20 cellular contexts compared by ENCODE assay signal in genomic region chr19:8192227-8192820, GRCh38. TPM values are rescaled to one million over a fixed set of nuclear protein-coding genes. Genes with fewer than 3 reads are reported as not detected.
DNase-seq lines count a peak whose midpoint lies in the region; ATAC-seq and TF ChIP-seq lines count a peak whose summit lies in the region.
"Had no signal": no experiment of that assay in that cellular context is flagged by ENCODE, and none has a peak within 500 bp of the region (broad histone marks: within the 10 kb centered on the region; RNA-seq: fewer than 3 reads in every experiment).

No MANE protein-coding gene starts in this region.

- 45 to 57% (median 51%) methylated on average over 7 of the region's 7 CpGs for WGBS in spleen, 5 donors

- peak overlapping the region; percentile 14 for H3K27ac Mint-ChIP-seq in activated CD8-positive, alpha-beta memory T cell treated with anti-CD3 and anti-CD28 coated beads, Interleukin-2, amount 10 ng/mL, durations not matched to agents 7 days and 5 days
- peak overlapping the region; percentile 99 for H3K27ac Mint-ChIP-seq in effector memory CD8-positive, alpha-beta T cell
- no peak overlapping the region for H3K27ac Mint-ChIP-seq in Caco-2 (ENCODE audit: unreplicated experiment)

- no peak overlapping the region for H3K4me3 ChIP-seq in OCI-LY1 (ENCODE audit: low read depth, low read length, poor library complexity, severe bottlenecking)
- H3K4me3 ChIP-seq in spleen: peak overlapping the region in 1 of 8 donors; percentile 11
- no peak overlapping the region for H3K4me3 ChIP-seq in Caco-2 (ENCODE audit: low read depth, low read length)
- H3K4me3 ChIP-seq: breast epithelium, lower lobe of right lung, vagina had no signal

- DNase-seq in activated CD8-positive, alpha-beta memory T cell treated with anti-CD3 and anti-CD28 coated beads, Interleukin-2, amount 10 ng/mL, durations not matched to agents 7 days and 5 days: no peak
- DNase-seq in activated CD8-positive, alpha-beta memory T cell treated with anti-CD3 and anti-CD28 coated beads for 24 hours: no peak
- DNase-seq in effector memory CD8-positive, alpha-beta T cell: no peak
- no peak for DNase-seq in spleen
- DNase-seq in LoVo (ENCODE audit: low spot score): no peak
- no peak for DNase-seq in posterior cingulate gyrus
- DNase-seq in Caco-2: no peak
- DNase-seq: ACHN; activated CD4-positive, alpha-beta T cell treated with anti-CD3 and anti-CD28 coated beads for 48 hours; activated gamma-delta T cell treated with Interleukin-2 at 50 U/mL for 16 hours; HCEC 1CT; lower lobe of right lung; NCI-H1694 treated with DMSO at 0.1 percent for 48 hours; NCI-H510A treated with DMSO at 0.1 percent for 48 hours; stimulated activated naive CD4-positive, alpha-beta T cell had no signal

- H3K9me3 ChIP-seq in OCI-LY1 (ENCODE audit: low read length): no peaks in the 10 kb centered on the region
- H3K9me3 ChIP-seq in spleen: no peaks in the 10 kb centered on the region
- no peaks in the 10 kb centered on the region for H3K9me3 ChIP-seq in Caco-2
- H3K9me3 ChIP-seq: breast epithelium, lower lobe of right lung, vagina had no signal

- intact Hi-C loops in spleen (cut with DNase I; ENCODE audit: low total_unique reads) (no loop called here), posterior cingulate gyrus (cut with DNase I) (no loop called here), Caco-2 (cut with micrococcal nuclease; ENCODE audit: unreplicated experiment) (no loop called here)

- no peak overlapping the region; the same call in 1 of the 2 replicates for H3K9ac ChIP-seq in OCI-LY1 (ENCODE audit: low read length)

- H3K27me3 Mint-ChIP-seq in activated CD8-positive, alpha-beta memory T cell treated with anti-CD3 and anti-CD28 coated beads, Interleukin-2, amount 10 ng/mL, durations not matched to agents 7 days and 5 days: no peaks in the 10 kb centered on the region
- H3K27me3 Mint-ChIP-seq in effector memory CD8-positive, alpha-beta T cell: no peaks in the 10 kb centered on the region
- no peaks in the 10 kb centered on the region for H3K27me3 Mint-ChIP-seq in Caco-2 (ENCODE audit: insufficient read depth, unreplicated experiment)

- no peaks in the 10 kb centered on the region for H4K20me1 ChIP-seq in OCI-LY1 (ENCODE audit: insufficient read depth, low read length)

- H3K4me1 Mint-ChIP-seq in activated CD8-positive, alpha-beta memory T cell treated with anti-CD3 and anti-CD28 coated beads, Interleukin-2, amount 10 ng/mL, durations not matched to agents 7 days and 5 days: peaks cover 44% of the 10 kb centered on the region
- peaks cover 36 to 50% of the 10 kb centered on the region in 2 donors for H3K4me1 Mint-ChIP-seq in effector memory CD8-positive, alpha-beta T cell (ENCODE audit: low read depth in 2 of 2)
- no peaks in the 10 kb centered on the region for H3K4me1 Mint-ChIP-seq in Caco-2 (ENCODE audit: low read depth, unreplicated experiment)

- H3K4me1 ChIP-seq in OCI-LY1 (ENCODE audit: insufficient read depth, low read length, severe bottlenecking): peaks cover 68% of the 10 kb centered on the region
- peaks cover 34 to 57% (median 53%) of the 10 kb centered on the region in 6 donors for H3K4me1 ChIP-seq in spleen
- H3K4me1 ChIP-seq in Caco-2: no peaks in the 10 kb centered on the region
- H3K4me1 ChIP-seq: breast epithelium had no signal

- POLR2A ChIA-PET in Caco-2 (lab: Charles Lee): no interaction called here

- H2AFZ ChIP-seq in OCI-LY1 (ENCODE audit: low read length): no peak overlapping the region

- H3K4me3 Mint-ChIP-seq in activated CD8-positive, alpha-beta memory T cell treated with anti-CD3 and anti-CD28 coated beads, Interleukin-2, amount 10 ng/mL, durations not matched to agents 7 days and 5 days: no peak overlapping the region
- peak overlapping the region; percentile 88 to 89 for H3K4me3 Mint-ChIP-seq in effector memory CD8-positive, alpha-beta T cell
- H3K4me3 Mint-ChIP-seq in Caco-2 (ENCODE audit: unreplicated experiment): no peak overlapping the region

- H3K79me2 ChIP-seq in OCI-LY1 (ENCODE audit: insufficient read depth, low read length): no peaks in the 10 kb centered on the region

- no peaks in the 10 kb centered on the region for H3K36me3 Mint-ChIP-seq in activated CD8-positive, alpha-beta memory T cell treated with anti-CD3 and anti-CD28 coated beads, Interleukin-2, amount 10 ng/mL, durations not matched to agents 7 days and 5 days
- peaks cover 25% of the 10 kb centered on the region for H3K36me3 Mint-ChIP-seq in effector memory CD8-positive, alpha-beta T cell (ENCODE audit: insufficient read depth)
- peaks cover 4% of the 10 kb centered on the region for H3K36me3 Mint-ChIP-seq in Caco-2 (ENCODE audit: insufficient read depth, unreplicated experiment)

- TF ChIP-seq POLR2A in spleen (IDR thresholded peaks at IDR 0.05): no peak

- CTCF ChIA-PET in activated CD8-positive, alpha-beta memory T cell treated with anti-CD3 and anti-CD28 coated beads, Interleukin-2, amount 10 ng/mL, durations not matched to agents 7 days and 5 days (lab: Charles Lee): interaction anchor here (1.3 kb wide), 1 partner anchor 12 kb away, joined by 3 read pairs; no protein-coding TSS in a partner anchor
- CTCF ChIA-PET in Caco-2 (lab: Charles Lee): no interaction called here

- H3K27me3 ChIP-seq in OCI-LY1 (ENCODE audit: insufficient read depth, low read length): no peaks in the 10 kb centered on the region
- H3K27me3 ChIP-seq in spleen (replicated peaks in 1 of 7): no peaks in the 10 kb centered on the region
- H3K27me3 ChIP-seq in Caco-2 (replicated peaks; ENCODE audit: control insufficient read depth, insufficient read depth, low read length): no peaks in the 10 kb centered on the region
- H3K27me3 ChIP-seq: breast epithelium, vagina had no signal

- peaks cover 2% of the 10 kb centered on the region for H3K9me3 Mint-ChIP-seq in activated CD8-positive, alpha-beta memory T cell treated with anti-CD3 and anti-CD28 coated beads, Interleukin-2, amount 10 ng/mL, durations not matched to agents 7 days and 5 days (ENCODE audit: low read depth)
- no peaks in the 10 kb centered on the region for H3K9me3 Mint-ChIP-seq in effector memory CD8-positive, alpha-beta T cell
- H3K9me3 Mint-ChIP-seq in Caco-2 (ENCODE audit: unreplicated experiment): no peaks in the 10 kb centered on the region

- H3K4me2 ChIP-seq in OCI-LY1 (ENCODE audit: low read length): no peak overlapping the region; the same call in 1 of the 2 replicates

- no TSS peak for BruUV-seq in Caco-2 (replicated peaks; lab: Mats Ljungman, UMichigan)

- no peaks in the 10 kb centered on the region for H3K9me2 ChIP-seq in OCI-LY1 (ENCODE audit: low read depth, low read length)

- no peaks in the 10 kb centered on the region for H3F3A ChIP-seq in OCI-LY1 (ENCODE audit: insufficient read depth, low read length)

- no peak for TF ChIP-seq CTCF in OCI-LY1 (IDR thresholded peaks at IDR 0.05; ENCODE audit: low read length)
- no peak for TF ChIP-seq CTCF in spleen (IDR thresholded peaks at IDR 0.05 in 8 of 11, conservative IDR thresholded peaks at IDR 0.05 in 3 of 11)
- no peak for TF ChIP-seq CTCF in Caco-2 (IDR thresholded peaks at IDR 0.05; ENCODE audit: insufficient read depth in 1 of 2, low read depth in 1 of 2, low read length in 1 of 2, severe bottlenecking in 1 of 2, unreplicated experiment in 1 of 2)

- H3K36me3 ChIP-seq in OCI-LY1 (ENCODE audit: insufficient read depth, low read length) (no peaks in the 10 kb centered on the region), spleen (no peaks in the 10 kb centered on the region), Caco-2 (ENCODE audit: control insufficient read depth, insufficient read depth, low read length) (no peaks in the 10 kb centered on the region)
- H3K36me3 ChIP-seq: breast epithelium, lower lobe of right lung, vagina had no signal

- no peak for ATAC-seq in activated CD8-positive, alpha-beta memory T cell treated with anti-CD3 and anti-CD28 coated beads, Interleukin-2, amount 10 ng/mL, durations not matched to agents 7 days and 5 days
- ATAC-seq in effector memory CD8-positive, alpha-beta T cell (replicated peaks): no peak
- ATAC-seq: lower lobe of right lung, sciatic nerve had no signal

- peak overlapping the region; percentile 90 for H3K27ac ChIP-seq in OCI-LY1 (ENCODE audit: low read depth, low read length, poor library complexity, severe bottlenecking)
- H3K27ac ChIP-seq in spleen: peak overlapping the region in 7 of 8 donors; percentile 61 to 93 (median 88)
- H3K27ac ChIP-seq: breast epithelium, lower lobe of right lung, vagina had no signal

RNA-seq across cellular contexts. Expression of gene CERS4, which starts 16.8 kb away (rescaled TPM):
- 10 to 100 TPM; 20.3 to 28.2 TPM for total RNA-seq in activated CD8-positive, alpha-beta memory T cell treated with anti-CD3 and anti-CD28 coated beads, Interleukin-2, amount 10 ng/mL, durations not matched to agents 7 days and 5 days
- 10 to 100 TPM; 27.7 to 46.3 (median 40.7) TPM for total RNA-seq in spleen
- 10 to 100 TPM; 43.2 to 49.2 (median 44.1) TPM for polyA plus RNA-seq in spleen
- 56.8 and 66.9 TPM in 2 replicates for total RNA-seq in Caco-2 (2022)
- total RNA-seq: LHCN-M2 had no signal

RNA-seq across cellular contexts. Expression of gene FBN3, which starts 42.9 kb away (rescaled TPM):
- under 1 TPM in 1 of 2 experiments, not detected in 1; 0.06 TPM for total RNA-seq in activated CD8-positive, alpha-beta memory T cell treated with anti-CD3 and anti-CD28 coated beads, Interleukin-2, amount 10 ng/mL, durations not matched to agents 7 days and 5 days
- total RNA-seq in spleen (not detected), Caco-2 (2022) (15.0 and 16.4 TPM in 2 replicates)
- polyA plus RNA-seq in spleen: under 1 TPM in 1 of 3 donors, not detected in 2; 0.02 TPM
- total RNA-seq: LHCN-M2, vagina had no signal

Comparison
In these comparisons a context has a peak if more than half of its experiments do, and no peak if none do; other contexts are left out.
1. H3K4me3 Mint-ChIP-seq: peak in effector memory CD8-positive, alpha-beta T cell (2 of 2); none in activated CD8-positive, alpha-beta memory T cell treated with anti-CD3 and anti-CD28 coated beads, Interleukin-2, amount 10 ng/mL, durations not matched to agents 7 days and 5 days (single experiment) and Caco-2 (single experiment).
2. RNA of gene FBN3, which starts 42.9 kb away (total RNA-seq): 15.0 to 16.4 TPM in Caco-2; 0.06 TPM in activated CD8-positive, alpha-beta memory T cell treated with anti-CD3 and anti-CD28 coated beads, Interleukin-2, amount 10 ng/mL, durations not matched to agents 7 days and 5 days and not detected in spleen; every median in the first group is over 10 times any median in the second.